Comparison of ENCODE assay signal across 16 cellular contexts in the genomic region with DNA sequence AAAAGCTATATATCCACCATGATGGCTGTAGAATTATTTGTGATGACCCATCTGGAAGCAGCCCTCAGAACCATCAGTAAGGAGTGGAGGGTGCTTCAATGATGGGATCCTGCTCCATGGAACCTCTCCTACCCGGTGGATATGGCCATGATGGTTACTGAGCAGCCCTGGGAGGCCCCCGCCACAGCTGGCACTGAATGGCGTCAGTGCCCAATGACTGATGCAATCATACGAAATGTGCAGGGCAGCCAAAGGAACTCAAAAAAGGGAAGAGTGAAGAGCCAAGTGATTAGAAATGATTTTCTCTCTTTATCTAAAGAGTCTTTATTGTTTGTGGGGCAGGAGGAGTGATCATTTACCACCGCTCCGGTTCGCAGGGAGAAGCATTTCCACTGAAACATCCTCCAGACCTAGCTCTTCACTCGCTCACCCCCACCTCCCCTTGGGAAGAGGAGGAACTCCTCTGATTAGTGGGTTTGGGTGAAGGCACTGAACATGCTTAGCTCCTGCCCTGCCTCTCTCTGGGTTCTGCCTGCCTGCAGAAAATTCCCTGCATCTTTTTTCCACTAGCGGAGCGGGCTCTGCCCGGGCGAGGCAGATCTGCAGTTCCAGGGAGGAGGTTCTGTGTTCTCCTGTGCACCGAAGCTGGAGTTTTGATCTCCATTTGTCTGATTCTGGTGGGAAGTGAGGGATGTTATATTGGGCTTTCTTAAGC.
"Had no signal": no experiment of that assay in that cellular context is flagged by ENCODE, and none has a peak within 500 bp of the region (broad histone marks: within the 10 kb centered on the region; RNA-seq: fewer than 3 reads in every experiment).

No MANE protein-coding gene starts in this region.

- H3K9me3 ChIP-seq: esophagus squamous epithelium, ovary, thoracic aorta had no signal

- H3K27ac ChIP-seq: brain microvascular endothelial cell, coronary artery, esophagus squamous epithelium, ovary, thoracic aorta had no signal

- H3K4me3 ChIP-seq: coronary artery, esophagus squamous epithelium, ovary, thoracic aorta had no signal

- H3K4me1 ChIP-seq: esophagus squamous epithelium had no signal

- H3K36me3 ChIP-seq: brain microvascular endothelial cell, esophagus squamous epithelium, ovary, thoracic aorta had no signal

- DNase-seq: activated CD4-positive, alpha-beta T cell treated with anti-CD3 and anti-CD28 coated beads, Interleukin-2, amount 50 U/mL, for 1 hour; activated CD8-positive, alpha-beta memory T cell treated with anti-CD3 and anti-CD28 coated beads for 24 hours; activated naive CD4-positive, alpha-beta T cell; activated naive CD8-positive, alpha-beta T cell treated with anti-CD3 and anti-CD28 coated beads, Interleukin-2, amount 10 ng/mL, durations not matched to agents 7 days and 5 days; brain microvascular endothelial cell; effector CD4-positive, alpha-beta T cell; esophagus squamous epithelium; foreskin fibroblast; glutamatergic neuron; hypothalamus; kidney glomerular epithelial cell; midbrain; ovary; stimulated activated CD4-positive, alpha-beta T cell treated with anti-CD3 and anti-CD28 coated beads, Interleukin-12 subunit alpha, Interleukin-12 subunit beta, amount 100 ng/mL, for 4 hours had no signal

- H3K27me3 ChIP-seq: brain microvascular endothelial cell, ovary had no signal
